In genomic region chr7:116786791-116787443, GRCh38 we compare ENCODE assay signal across 8 cellular contexts.
DNase-seq lines count a peak whose midpoint lies in the region; ATAC-seq and TF ChIP-seq lines count a peak whose summit lies in the region.

No MANE protein-coding gene starts in this region.

- H3K9me3 Mint-ChIP-seq in activated CD4-positive, alpha-beta T cell treated with anti-CD3 and anti-CD28 coated beads, Interleukin-2, amount 10 ng/mL, durations not matched to agents 7 days and 5 days, result no peaks in the 10 kb centered on the region
- no peaks in the 10 kb centered on the region for H3K9me3 Mint-ChIP-seq in activated naive CD4-positive, alpha-beta T cell treated with anti-CD3 and anti-CD28 coated beads, Interleukin-2, amount 10 ng/mL, durations not matched to agents 7 days and 5 days

- no peaks in the 10 kb centered on the region for H3K4me1 Mint-ChIP-seq in activated CD4-positive, alpha-beta T cell treated with anti-CD3 and anti-CD28 coated beads, Interleukin-2, amount 10 ng/mL, durations not matched to agents 7 days and 5 days
- no peaks in the 10 kb centered on the region for H3K4me1 Mint-ChIP-seq in activated naive CD4-positive, alpha-beta T cell treated with anti-CD3 and anti-CD28 coated beads, Interleukin-2, amount 10 ng/mL, durations not matched to agents 7 days and 5 days

- no peak overlapping the region for H3K4me3 Mint-ChIP-seq in activated CD4-positive, alpha-beta T cell treated with anti-CD3 and anti-CD28 coated beads, Interleukin-2, amount 10 ng/mL, durations not matched to agents 7 days and 5 days
- H3K4me3 Mint-ChIP-seq in activated naive CD4-positive, alpha-beta T cell treated with anti-CD3 and anti-CD28 coated beads, Interleukin-2, amount 10 ng/mL, durations not matched to agents 7 days and 5 days, result no peak overlapping the region

- H3K4me1 ChIP-seq in lung (ENCODE audit: control insufficient read depth in 2 of 2, insufficient read depth in 2 of 2, low read length in 2 of 2), result peaks cover 0 to 8% of the 10 kb centered on the region in 2 donors

- TF ChIP-seq CTCF in lung (IDR thresholded peaks at IDR 0.05; ENCODE audit: control extremely low read depth, extremely low read depth), result peak; percentile 13

- ATAC-seq in GM21515 (IDR thresholded peaks at IDR 0.05; ENCODE audit: unreplicated experiment), result peak; percentile 99
- peak; percentile 98 for ATAC-seq in HG03521 (IDR thresholded peaks at IDR 0.05; ENCODE audit: unreplicated experiment)
- no peak for ATAC-seq in lung (ENCODE audit: insufficient read depth, low FRiP score)

- 51 to 52% methylated on average over 2 of the region's 2 CpGs for WGBS in lung, 2 donors

- no peaks in the 10 kb centered on the region for H3K36me3 Mint-ChIP-seq in activated CD4-positive, alpha-beta T cell treated with anti-CD3 and anti-CD28 coated beads, Interleukin-2, amount 10 ng/mL, durations not matched to agents 7 days and 5 days (ENCODE audit: low read depth)
- H3K36me3 Mint-ChIP-seq in activated naive CD4-positive, alpha-beta T cell treated with anti-CD3 and anti-CD28 coated beads, Interleukin-2, amount 10 ng/mL, durations not matched to agents 7 days and 5 days, result no peaks in the 10 kb centered on the region

- H3K27me3 Mint-ChIP-seq in activated CD4-positive, alpha-beta T cell treated with anti-CD3 and anti-CD28 coated beads, Interleukin-2, amount 10 ng/mL, durations not matched to agents 7 days and 5 days, result no peaks in the 10 kb centered on the region
- no peaks in the 10 kb centered on the region for H3K27me3 Mint-ChIP-seq in activated naive CD4-positive, alpha-beta T cell treated with anti-CD3 and anti-CD28 coated beads, Interleukin-2, amount 10 ng/mL, durations not matched to agents 7 days and 5 days

- H3K36me3 ChIP-seq in lung (ENCODE audit: control insufficient read depth in 2 of 2, insufficient read depth in 2 of 2, low read length in 2 of 2), result no peaks in the 10 kb centered on the region

- H3K27me3 ChIP-seq in lung (ENCODE audit: control insufficient read depth, insufficient read depth), result no peaks in the 10 kb centered on the region

- CTCF ChIA-PET in activated CD4-positive, alpha-beta T cell treated with anti-CD3 and anti-CD28 coated beads, Interleukin-2, amount 10 ng/mL, durations not matched to agents 7 days and 5 days (lab: Charles Lee), result no interaction called here
- CTCF ChIA-PET in activated naive CD4-positive, alpha-beta T cell treated with anti-CD3 and anti-CD28 coated beads, Interleukin-2, amount 10 ng/mL, durations not matched to agents 7 days and 5 days (lab: Charles Lee), result interaction anchor here (0.7 to 5.2 kb wide), 4 partner anchors 9 to 196 kb away, joined by 3 to 41 read pairs (median 4); partner anchors contain the start of gene MET

- no peak overlapping the region for H3K27ac ChIP-seq in lung (ENCODE audit: low read depth in 1 of 2, low read length in 1 of 2)

- H3K27ac Mint-ChIP-seq in activated CD4-positive, alpha-beta T cell treated with anti-CD3 and anti-CD28 coated beads, Interleukin-2, amount 10 ng/mL, durations not matched to agents 7 days and 5 days, result no peak overlapping the region
- no peak overlapping the region for H3K27ac Mint-ChIP-seq in activated naive CD4-positive, alpha-beta T cell treated with anti-CD3 and anti-CD28 coated beads, Interleukin-2, amount 10 ng/mL, durations not matched to agents 7 days and 5 days

- DNase-seq in activated CD4-positive, alpha-beta T cell treated with anti-CD3 and anti-CD28 coated beads, Interleukin-2, amount 10 ng/mL, durations not matched to agents 7 days and 5 days, result peak; percentile 14
- DNase-seq in activated CD4-positive, alpha-beta T cell treated with anti-CD3 and anti-CD28 coated beads, Interleukin-2, amount 50 U/mL, for 1 hour, result no peak
- DNase-seq in activated naive CD4-positive, alpha-beta T cell treated with anti-CD3 and anti-CD28 coated beads, Interleukin-2, amount 10 ng/mL, durations not matched to agents 7 days and 5 days, result peak; percentile 24
- no peak for DNase-seq in lung (ENCODE audit: low spot score)
- DNase-seq in HK-2 (ENCODE audit: unreplicated experiment), result no peak
- no peak for DNase-seq in stimulated activated CD8-positive, alpha-beta memory T cell treated with anti-CD3 and anti-CD28 coated beads, Interleukin-4, amount 100 ng/mL, for 48 hours

- POLR2A ChIA-PET in activated CD4-positive, alpha-beta T cell treated with anti-CD3 and anti-CD28 coated beads, Interleukin-2, amount 10 ng/mL, durations not matched to agents 7 days and 5 days (lab: Charles Lee), result no interaction called here

- H3K4me3 ChIP-seq in lung, result no peak overlapping the region

- no peaks in the 10 kb centered on the region for H3K9me3 ChIP-seq in lung (ENCODE audit: control insufficient read depth in 2 of 2, insufficient read depth in 1 of 2, low read length in 1 of 2)

Comparison
In these comparisons a context has a peak if more than half of its experiments do, and no peak if none do; other contexts are left out.
1. DNase-seq: peak in activated CD4-positive, alpha-beta T cell treated with anti-CD3 and anti-CD28 coated beads, Interleukin-2, amount 10 ng/mL, durations not matched to agents 7 days and 5 days (single experiment) and activated naive CD4-positive, alpha-beta T cell treated with anti-CD3 and anti-CD28 coated beads, Interleukin-2, amount 10 ng/mL, durations not matched to agents 7 days and 5 days (single experiment); none in activated CD4-positive, alpha-beta T cell treated with anti-CD3 and anti-CD28 coated beads, Interleukin-2, amount 50 U/mL, for 1 hour (single experiment), lung (single experiment), HK-2 (single experiment) and stimulated activated CD8-positive, alpha-beta memory T cell treated with anti-CD3 and anti-CD28 coated beads, Interleukin-4, amount 100 ng/mL, for 48 hours (single experiment).